13 cellular contexts compared by ENCODE assay signal in genomic region chr7:131604841-131605279, GRCh38. TPM values are rescaled to one million over a fixed set of nuclear protein-coding genes. Genes with fewer than 3 reads are reported as not detected.
DNase-seq lines count a peak whose midpoint lies in the region; ATAC-seq and TF ChIP-seq lines count a peak whose summit lies in the region.
"Had no signal": no experiment of that assay in that cellular context is flagged by ENCODE, and none has a peak within 500 bp of the region (broad histone marks: within the 10 kb centered on the region; RNA-seq: fewer than 3 reads in every experiment).

No MANE protein-coding gene starts in this region.

- peak overlapping the region; percentile 72 for H2BK5ac ChIP-seq in mesendoderm (ENCODE audit: low read length)

- H3K4me3 Mint-ChIP-seq in Caco-2 (ENCODE audit: unreplicated experiment) = no peak overlapping the region

- H3K4me2 ChIP-seq in mesendoderm (ENCODE audit: low read length) = no peak overlapping the region

- peak overlapping the region; percentile 15 for H3K9ac ChIP-seq in mesendoderm (ENCODE audit: low read length)

- no peaks in the 10 kb centered on the region for H3K27me3 ChIP-seq in Caco-2 (replicated peaks; ENCODE audit: control insufficient read depth, insufficient read depth, low read length)
- H3K27me3 ChIP-seq in mesendoderm (ENCODE audit: insufficient read depth, low read length, poor library complexity) = no peaks in the 10 kb centered on the region
- peaks cover 0 to 36% (median 0%) of the 10 kb centered on the region in 3 donors for H3K27me3 ChIP-seq in stomach

- peak overlapping the region; percentile 84 for H3K56ac ChIP-seq in mesendoderm (ENCODE audit: low read length)

- peak overlapping the region; percentile 89 for H3K18ac ChIP-seq in mesendoderm (ENCODE audit: low read length)

- H3K4ac ChIP-seq in mesendoderm (ENCODE audit: low read depth, low read length) = peak overlapping the region; percentile 70

- no peak for TF ChIP-seq POLR2A in stomach (IDR thresholded peaks at IDR 0.05)

- peak overlapping the region; percentile 81 for H3K27ac Mint-ChIP-seq in Caco-2 (ENCODE audit: unreplicated experiment)

- WGBS in mesendoderm (ENCODE audit: extremely low coverage, insufficient coverage, low lambda C conversion rate) = no CpG with 5 or more reads among the region's 7 CpGs
- WGBS in stomach, 5 donors = 60 to 72% (median 69%) methylated on average over 7 of the region's 7 CpGs

- POLR2A ChIA-PET in Caco-2 (lab: Charles Lee) = interaction anchor here (0.6 to 1.2 kb wide), 2 partner anchors 19 to 20 kb away, joined by 4 to 6 read pairs; no protein-coding TSS in a partner anchor

- no TSS peak for BruUV-seq in Caco-2 (replicated peaks; lab: Mats Ljungman, UMichigan)

- TF ChIP-seq EP300 in stomach (IDR thresholded peaks at IDR 0.05) = no peak

- H3K36me3 Mint-ChIP-seq in Caco-2 (ENCODE audit: insufficient read depth, unreplicated experiment) = peaks cover 6% of the 10 kb centered on the region

- no peak overlapping the region for H2BK15ac ChIP-seq in mesendoderm (replicated peaks; ENCODE audit: low read depth)

- TF ChIP-seq CTCF in Caco-2 (IDR thresholded peaks at IDR 0.05; ENCODE audit: insufficient read depth in 1 of 2, low read depth in 1 of 2, low read length in 1 of 2, severe bottlenecking in 1 of 2, unreplicated experiment in 1 of 2) (no peak), choroid plexus epithelial cell (conservative IDR thresholded peaks at IDR 0.05; ENCODE audit: low read depth, low read length) (no peak), stomach (IDR thresholded peaks at IDR 0.05) (no peak)

- no peaks in the 10 kb centered on the region for H3K27me3 Mint-ChIP-seq in Caco-2 (ENCODE audit: insufficient read depth, unreplicated experiment)

- intact Hi-C loops in Caco-2 (cut with micrococcal nuclease; ENCODE audit: unreplicated experiment) = loop anchor here (5.0 kb wide), 1 partner anchor 48 kb away; the partner anchor contains the start of gene PODXL
- intact Hi-C loops in left cardiac atrium (cut with DNase I) = no loop called here
- intact Hi-C loops in stomach (cut with DNase I; ENCODE audit: low total_unique reads) = no loop called here

- no peaks in the 10 kb centered on the region for H3K9me3 Mint-ChIP-seq in Caco-2 (ENCODE audit: unreplicated experiment)

- CTCF ChIA-PET in Caco-2 (lab: Charles Lee) = no interaction called here

- peaks cover 97% of the 10 kb centered on the region for H3K4me1 ChIP-seq in Caco-2
- H3K4me1 ChIP-seq in mesendoderm (ENCODE audit: control insufficient read depth, low read depth, low read length) = peaks cover 20% of the 10 kb centered on the region
- no peaks in the 10 kb centered on the region for H3K4me1 ChIP-seq in stomach
- H3K4me1 ChIP-seq: tibial artery had no signal

- H2BK120ac ChIP-seq in mesendoderm (ENCODE audit: low read depth, low read length) = no peak overlapping the region

- no peaks in the 10 kb centered on the region for H3K36me3 ChIP-seq in Caco-2 (ENCODE audit: control insufficient read depth, insufficient read depth, low read length)
- no peaks in the 10 kb centered on the region for H3K36me3 ChIP-seq in mesendoderm (ENCODE audit: control insufficient read depth, insufficient read depth, low read length)
- no peaks in the 10 kb centered on the region for H3K36me3 ChIP-seq in stomach
- H3K36me3 ChIP-seq: tibial artery had no signal

- peak overlapping the region; percentile 90 for H3K27ac ChIP-seq in mesendoderm (ENCODE audit: low read depth, low read length)
- no peak overlapping the region for H3K27ac ChIP-seq in stomach
- H3K27ac ChIP-seq: epithelial cell of prostate, tibial artery had no signal

- DNase-seq in Caco-2 (no peak), LHCN-M2 (ENCODE audit: low read depth) (peak; percentile 96), choroid plexus epithelial cell (ENCODE audit: low read depth) (peak; percentile 45), mesendoderm (peak; percentile 96), left cardiac atrium (no peak), mucosa of gallbladder (ENCODE audit: low spot score) (no peak), stomach (no peak), HuH-7.5 (ENCODE audit: low spot score) (no peak)
- DNase-seq: activated CD8-positive, alpha-beta memory T cell treated with anti-CD3 and anti-CD28 coated beads, Interleukin-2, amount 50 U/mL, for 4 hours; left ventricle myocardium superior; NK-92 treated with Interleukin-12 subunit alpha and Interleukin-12 subunit beta, amount 100 ng/mL, for 24 hours; tibial artery had no signal

- no peak overlapping the region for H2AK5ac ChIP-seq in mesendoderm (ENCODE audit: low read length)

- no peak for ATAC-seq in left cardiac atrium
- ATAC-seq: left ventricle myocardium superior had no signal

- no peak overlapping the region for H3K23ac ChIP-seq in mesendoderm (ENCODE audit: low read length)

- no peak overlapping the region for H4K8ac ChIP-seq in mesendoderm (ENCODE audit: low read depth, low read length)

- no peak overlapping the region for H4K5ac ChIP-seq in mesendoderm (ENCODE audit: low read length)

- H3K4me1 Mint-ChIP-seq in Caco-2 (ENCODE audit: low read depth, unreplicated experiment) = peaks cover 68% of the 10 kb centered on the region

- H3K9me3 ChIP-seq in Caco-2 (no peaks in the 10 kb centered on the region), stomach (no peaks in the 10 kb centered on the region)
- H3K9me3 ChIP-seq: tibial artery had no signal

- H3K4me3 ChIP-seq in Caco-2 (ENCODE audit: low read depth, low read length) (no peak overlapping the region), choroid plexus epithelial cell (ENCODE audit: low read depth, low read length) (no peak overlapping the region), mesendoderm (ENCODE audit: low read length) (no peak overlapping the region), stomach (no peak overlapping the region)
- H3K4me3 ChIP-seq: tibial artery had no signal

- H3K79me2 ChIP-seq in mesendoderm (ENCODE audit: control insufficient read depth, insufficient read depth, low read length) = no peaks in the 10 kb centered on the region

- no peaks in the 10 kb centered on the region for H3K79me1 ChIP-seq in mesendoderm (ENCODE audit: low read length)

RNA-seq across cellular contexts. Expression of gene PODXL, which starts 48.4 kb away (rescaled TPM):
- total RNA-seq in Caco-2 (2022) (243 and 278 TPM in 2 replicates), LHCN-M2 (2014; rRNA removed) (2.2 and 3.1 TPM in 2 replicates), left cardiac atrium (10 to 100 TPM; 45.0 to 90.7 TPM), mucosa of gallbladder (32.5 TPM), stomach (100 to 1,000 TPM in 1 of 5 donors, 10 to 100 TPM in 3, 1 to 10 TPM in 1; 4.7 to 241 (median 30.4) TPM)
- polyA plus RNA-seq in LHCN-M2 (2012) = 21.8 TPM
- polyA plus RNA-seq in mesendoderm (2013, experiment 1 of 2) = 242 TPM
- polyA plus RNA-seq in mesendoderm (2013, experiment 2 of 2) = 262 TPM
- polyA plus RNA-seq in stomach = 1 to 10 TPM; 2.9 to 3.8 (median 3.5) TPM

Comparison
In these comparisons a context has a peak if more than half of its experiments do, and no peak if none do; other contexts are left out.
1. DNase-seq: peak in LHCN-M2 (single experiment), choroid plexus epithelial cell (single experiment) and mesendoderm (single experiment); none in Caco-2 (0 of 2), left cardiac atrium (single experiment), mucosa of gallbladder (single experiment), stomach (single experiment) and HuH-7.5 (single experiment).